In the genomic region with DNA sequence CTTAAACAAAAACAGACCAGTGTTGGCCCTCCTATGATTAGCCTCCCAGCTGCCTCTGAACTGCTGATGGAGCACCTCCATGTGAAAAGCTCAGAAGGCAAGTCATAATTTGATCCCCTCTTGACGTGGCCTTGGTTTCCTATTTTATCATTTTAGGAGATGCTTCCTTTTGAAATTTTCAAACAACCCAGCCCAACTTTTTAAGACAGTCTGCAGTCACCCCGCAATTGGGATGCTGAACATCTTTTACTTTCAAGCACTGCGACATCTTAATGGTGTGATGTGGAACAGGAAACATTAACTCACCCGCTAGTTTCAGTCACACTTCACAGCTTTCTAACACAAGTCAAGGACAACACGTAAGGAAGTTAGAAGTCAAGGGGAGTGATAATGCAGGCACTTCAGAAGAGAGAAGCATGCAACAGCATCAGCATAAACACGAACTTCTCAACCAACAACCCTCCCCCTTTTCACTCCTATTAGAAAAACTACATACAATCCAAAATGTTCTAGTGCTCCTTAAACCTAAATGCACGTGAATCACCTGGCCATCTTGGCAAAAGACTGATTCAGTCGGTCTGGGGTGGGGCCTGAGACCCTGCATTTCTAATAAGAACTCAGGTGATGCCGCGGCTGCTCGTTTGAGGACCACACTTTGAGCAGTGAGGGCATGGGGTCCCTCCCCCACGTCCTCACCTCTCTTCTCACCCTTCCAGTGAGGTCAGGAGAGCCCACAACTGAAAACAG, we compare ENCODE assay signal across 8 cellular contexts.
A peak's percentile ranks its signal among the peaks of the same experiment; 100 is the strongest.
DNase-seq lines count a peak whose midpoint lies in the region; ATAC-seq and TF ChIP-seq lines count a peak whose summit lies in the region.

No MANE protein-coding gene starts in this region.

- no peaks in the 10 kb centered on the region for H3K27me3 Mint-ChIP-seq in activated T-cell treated with anti-CD3 and anti-CD28 coated beads, Interleukin-2, amount 50 U/mL, for 24 hours
- no peaks in the 10 kb centered on the region for H3K27me3 Mint-ChIP-seq in stimulated activated naive CD8-positive, alpha-beta T cell treated with anti-CD3 and anti-CD28 coated beads, Interleukin-15, amount 100 ng/mL, for 72 hours
- no peaks in the 10 kb centered on the region for H3K27me3 Mint-ChIP-seq in type B pancreatic cell

- no peak overlapping the region for H2BK5ac ChIP-seq in neuronal stem cell (ENCODE audit: low read length)

- H3K27me3 ChIP-seq in neuronal stem cell (ENCODE audit: control insufficient read depth in 3 of 3, insufficient read depth in 3 of 3, low read depth in 1 of 3, low read length in 3 of 3) = no peaks in the 10 kb centered on the region

- H3K4me2 ChIP-seq in neuronal stem cell (ENCODE audit: insufficient read depth, low read length, poor library complexity, severe bottlenecking) = no peak overlapping the region

- peaks cover 90% of the 10 kb centered on the region for H3K4me1 Mint-ChIP-seq in activated T-cell treated with anti-CD3 and anti-CD28 coated beads, Interleukin-2, amount 50 U/mL, for 24 hours (ENCODE audit: low read depth)
- H3K4me1 Mint-ChIP-seq in stimulated activated naive CD8-positive, alpha-beta T cell treated with anti-CD3 and anti-CD28 coated beads, Interleukin-15, amount 100 ng/mL, for 72 hours = peaks cover 100% of the 10 kb centered on the region
- peaks cover 43% of the 10 kb centered on the region for H3K4me1 Mint-ChIP-seq in type B pancreatic cell (ENCODE audit: unreplicated experiment)

- ATAC-seq in HG03066 (IDR thresholded peaks at IDR 0.05; ENCODE audit: low read depth, unreplicated experiment) = peak; percentile 89
- ATAC-seq in stimulated activated naive CD8-positive, alpha-beta T cell treated with anti-CD3 and anti-CD28 coated beads, Interleukin-15, amount 100 ng/mL, for 72 hours = peak; percentile 89

- peaks cover 16% of the 10 kb centered on the region for H3K36me3 Mint-ChIP-seq in activated T-cell treated with anti-CD3 and anti-CD28 coated beads, Interleukin-2, amount 50 U/mL, for 24 hours (ENCODE audit: low read depth)
- H3K36me3 Mint-ChIP-seq in type B pancreatic cell = peaks cover 19% of the 10 kb centered on the region

- no peak overlapping the region for H3K4me3 ChIP-seq in neuronal stem cell (ENCODE audit: low read length in 2 of 2)

- no peak overlapping the region for H3K4ac ChIP-seq in neuronal stem cell (ENCODE audit: low read length)

- H3K4me1 ChIP-seq in neuronal stem cell (ENCODE audit: control insufficient read depth in 2 of 2, insufficient read depth in 1 of 2, low read depth in 1 of 2, low read length in 2 of 2) = peaks cover 0 to 4% of the 10 kb centered on the region in 2 donors

- no peaks in the 10 kb centered on the region for H3K9me3 ChIP-seq in neuronal stem cell (replicated peaks in 1 of 2; ENCODE audit: control insufficient read depth in 2 of 2, insufficient read depth in 1 of 2, low read depth in 1 of 2, low read length in 2 of 2)

- H3K9me3 Mint-ChIP-seq in activated T-cell treated with anti-CD3 and anti-CD28 coated beads, Interleukin-2, amount 50 U/mL, for 24 hours = no peaks in the 10 kb centered on the region
- H3K9me3 Mint-ChIP-seq in stimulated activated naive CD8-positive, alpha-beta T cell treated with anti-CD3 and anti-CD28 coated beads, Interleukin-15, amount 100 ng/mL, for 72 hours = no peaks in the 10 kb centered on the region
- peaks cover 8% of the 10 kb centered on the region for H3K9me3 Mint-ChIP-seq in type B pancreatic cell

- H3K79me1 ChIP-seq in neuronal stem cell (ENCODE audit: low read depth, low read length) = peaks cover 2% of the 10 kb centered on the region

- H3K36me3 ChIP-seq in neuronal stem cell (replicated peaks in 1 of 2; ENCODE audit: control insufficient read depth in 2 of 2, insufficient read depth in 2 of 2, low read length in 2 of 2) = no peaks in the 10 kb centered on the region

- no peak overlapping the region for H4K8ac ChIP-seq in neuronal stem cell (ENCODE audit: low read depth, low read length)

- H3K9ac ChIP-seq in neuronal stem cell (ENCODE audit: low read depth, low read length, poor library complexity) = no peak overlapping the region

- H2AK5ac ChIP-seq in neuronal stem cell (ENCODE audit: low read depth, low read length) = no peak overlapping the region

- no peak overlapping the region for H2BK12ac ChIP-seq in neuronal stem cell (ENCODE audit: low read length)

- no peak for TF ChIP-seq CTCF in type B pancreatic cell (conservative IDR thresholded peaks at IDR 0.05)

- H3K27ac Mint-ChIP-seq in activated T-cell treated with anti-CD3 and anti-CD28 coated beads, Interleukin-2, amount 50 U/mL, for 24 hours = peak overlapping the region; percentile 95
- peak overlapping the region; percentile 93 to 98 for H3K27ac Mint-ChIP-seq in stimulated activated naive CD8-positive, alpha-beta T cell treated with anti-CD3 and anti-CD28 coated beads, Interleukin-15, amount 100 ng/mL, for 72 hours
- H3K27ac Mint-ChIP-seq in type B pancreatic cell = no peak overlapping the region

- no peak overlapping the region for H2BK120ac ChIP-seq in neuronal stem cell (ENCODE audit: low read depth, low read length)

- H2BK15ac ChIP-seq in neuronal stem cell (ENCODE audit: low read length) = no peak overlapping the region

- WGBS in neuronal stem cell (ENCODE audit: extremely low coverage in 2 of 2, insufficient read length in 2 of 2, insufficient replicate concordance in 1 of 2), 2 donors = no CpG with 5 or more reads among the region's 12 CpGs

- H3K27ac ChIP-seq in neuronal stem cell (replicated peaks; ENCODE audit: low read length) = no peak overlapping the region

- no peak overlapping the region for H2AFZ ChIP-seq in neuronal stem cell (ENCODE audit: low read length)

- H4K91ac ChIP-seq in neuronal stem cell (ENCODE audit: low read depth, low read length, poor library complexity) = no peak overlapping the region

- no peak overlapping the region for H3K14ac ChIP-seq in neuronal stem cell (ENCODE audit: low read length)

- DNase-seq in activated T-cell treated with anti-CD3 and anti-CD28 coated beads for 24 hours (ENCODE audit: low read depth) (peak; percentile 54), activated T-cell treated with anti-CD3 and anti-CD28 coated beads for 4 hours (no peak), type B pancreatic cell (ENCODE audit: extremely low spot score, unreplicated experiment) (no peak), Ammon's horn (ENCODE audit: low spot score) (no peak), neuronal stem cell (ENCODE audit: low spot score) (no peak)
- DNase-seq in activated T-cell treated with anti-CD3 and anti-CD28 coated beads, Interleukin-2, amount 50 U/mL, for 24 hours = peak; percentile 70
- DNase-seq in stimulated activated naive CD8-positive, alpha-beta T cell treated with anti-CD3 and anti-CD28 coated beads, Interleukin-15, amount 100 ng/mL, for 72 hours = peak; percentile 68 to 79

- H3K4me3 Mint-ChIP-seq in activated T-cell treated with anti-CD3 and anti-CD28 coated beads, Interleukin-2, amount 50 U/mL, for 24 hours = peak overlapping the region; percentile 55
- peak overlapping the region; percentile 77 for H3K4me3 Mint-ChIP-seq in stimulated activated naive CD8-positive, alpha-beta T cell treated with anti-CD3 and anti-CD28 coated beads, Interleukin-15, amount 100 ng/mL, for 72 hours
- H3K4me3 Mint-ChIP-seq in type B pancreatic cell = no peak overlapping the region

- no peak overlapping the region for H3K23ac ChIP-seq in neuronal stem cell (ENCODE audit: low read depth, low read length, poor library complexity)

- no peak overlapping the region for H3K18ac ChIP-seq in neuronal stem cell (ENCODE audit: low read length)

Comparison
In these comparisons a context has a peak if more than half of its experiments do, and no peak if none do; other contexts are left out.
1. DNase-seq: peak in activated T-cell treated with anti-CD3 and anti-CD28 coated beads for 24 hours (single experiment), activated T-cell treated with anti-CD3 and anti-CD28 coated beads, Interleukin-2, amount 50 U/mL, for 24 hours (single experiment) and stimulated activated naive CD8-positive, alpha-beta T cell treated with anti-CD3 and anti-CD28 coated beads, Interleukin-15, amount 100 ng/mL, for 72 hours (2 of 2); none in activated T-cell treated with anti-CD3 and anti-CD28 coated beads for 4 hours (single experiment), type B pancreatic cell (single experiment), Ammon's horn (single experiment) and neuronal stem cell (single experiment).